Comparison of ENCODE assay signal across 27 cellular contexts in the genomic region with DNA sequence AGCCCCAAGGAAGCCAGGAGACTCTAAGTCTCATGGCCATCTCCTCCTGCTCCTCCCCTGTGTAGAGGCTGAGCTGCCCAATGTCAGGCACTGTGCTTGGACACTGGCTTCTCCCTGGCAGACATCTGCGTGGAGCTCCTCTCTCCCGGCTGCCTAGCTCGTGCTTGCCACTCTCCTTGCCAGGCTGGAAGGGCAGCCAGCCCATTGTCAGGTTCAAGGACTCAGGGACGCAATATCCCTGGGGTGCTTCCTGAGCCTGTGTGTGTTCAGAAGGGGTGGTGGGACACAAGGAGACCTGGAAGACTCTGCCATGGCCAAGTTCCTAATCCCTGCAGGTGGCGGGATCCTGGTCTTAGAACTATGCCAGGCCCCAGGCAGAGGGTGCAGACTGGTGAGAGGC.
"Had no signal": no experiment of that assay in that cellular context is flagged by ENCODE, and none has a peak within 500 bp of the region (broad histone marks: within the 10 kb centered on the region; RNA-seq: fewer than 3 reads in every experiment).

No MANE protein-coding gene starts in this region.

- DNase-seq: activated CD4-positive, alpha-beta memory T cell treated with anti-CD3 and anti-CD28 coated beads for 36 hours; activated CD4-positive, alpha-beta T cell treated with anti-CD3 and anti-CD28 coated beads for 36 hours; activated CD4-positive, alpha-beta T cell treated with anti-CD3 and anti-CD28 coated beads, Interleukin-2, amount 10 ng/mL, durations not matched to agents 24 days and 14 days; activated CD4-positive, CD25-positive, alpha-beta regulatory T cell; activated CD4-positive, CD25-positive, alpha-beta regulatory T cell treated with anti-CD3 and anti-CD28 coated beads, Interleukin-2, amount 50 U/mL, for 72 hours; activated CD8-positive, alpha-beta memory T cell treated with anti-CD3 and anti-CD28 coated beads, Interleukin-2, amount 10 ng/mL, durations not matched to agents 7 days and 5 days; activated CD8-positive, alpha-beta memory T cell treated with anti-CD3 and anti-CD28 coated beads, Interleukin-2, amount 50 U/mL, for 48 hours; activated CD8-positive, alpha-beta T cell treated with anti-CD3 and anti-CD28 coated beads, Interleukin-2, amount 10 ng/mL, durations not matched to agents 7 days and 5 days; activated gamma-delta T cell; activated naive CD4-positive, alpha-beta T cell; activated naive CD4-positive, alpha-beta T cell treated with anti-CD3 and anti-CD28 coated beads, Interleukin-2, amount 10 ng/mL, durations not matched to agents 7 days and 5 days; activated naive CD8-positive, alpha-beta T cell treated with anti-CD3 and anti-CD28 coated beads, Interleukin-2, amount 10 ng/mL, durations not matched to agents 7 days and 5 days; activated T-cell treated with anti-CD3 and anti-CD28 coated beads for 4 hours; activated T-cell treated with anti-CD3 and anti-CD28 coated beads, Interleukin-2, amount 50 U/mL, for 24 hours; activated T-cell treated with anti-CD3 and anti-CD28 coated beads, Interleukin-2, amount 50 U/mL, for 72 hours; brain microvascular endothelial cell; colonic mucosa; effector CD8-positive, alpha-beta T cell; esophagus squamous epithelium; foreskin melanocyte; T-helper 2 cell had no signal

- ATAC-seq: activated CD4-positive, alpha-beta T cell treated with anti-CD3 and anti-CD28 coated beads for 36 hours; activated CD8-positive, alpha-beta memory T cell treated with anti-CD3 and anti-CD28 coated beads, Interleukin-2, amount 10 ng/mL, durations not matched to agents 7 days and 5 days; activated CD8-positive, alpha-beta T cell treated with anti-CD3 and anti-CD28 coated beads, Interleukin-2, amount 10 ng/mL, durations not matched to agents 7 days and 5 days; activated naive CD4-positive, alpha-beta T cell treated with anti-CD3 and anti-CD28 coated beads, Interleukin-2, amount 50 U/mL, for 72 hours; activated T-cell treated with anti-CD3 and anti-CD28 coated beads, Interleukin-2, amount 50 U/mL, for 72 hours; gastroesophageal sphincter had no signal

- H3K4me1 ChIP-seq: ascending aorta, colonic mucosa, esophagus squamous epithelium, gastroesophageal sphincter had no signal

- H3K9me3 ChIP-seq: ascending aorta, colonic mucosa, esophagus squamous epithelium, gastroesophageal sphincter had no signal

- H3K27me3 ChIP-seq: ascending aorta, colonic mucosa, gastroesophageal sphincter had no signal

- FAIRE-seq: endometrium, endothelial cell of umbilical vein had no signal

- H3K36me3 ChIP-seq: ascending aorta, brain microvascular endothelial cell, colonic mucosa, esophagus squamous epithelium, gastroesophageal sphincter had no signal

- H3K4me3 ChIP-seq: ascending aorta, colonic mucosa, esophagus squamous epithelium, gastroesophageal sphincter had no signal

- H3K27ac ChIP-seq: ascending aorta, brain microvascular endothelial cell, colonic mucosa, epithelial cell of prostate, esophagus squamous epithelium, gastroesophageal sphincter had no signal
